15 cellular contexts compared by ENCODE assay signal in genomic region chr12:132747395-132747794, GRCh38. TPM values are rescaled to one million over a fixed set of nuclear protein-coding genes. Genes with fewer than 3 reads are reported as not detected.
DNase-seq lines count a peak whose midpoint lies in the region; ATAC-seq lines count a peak whose summit lies in the region.
"Had no signal": no experiment of that assay in that cellular context is flagged by ENCODE, and none has a peak within 500 bp of the region (broad histone marks: within the 10 kb centered on the region; RNA-seq: fewer than 3 reads in every experiment).

No MANE protein-coding gene starts in this region.

- peaks cover 6% of the 10 kb centered on the region for H3K36me3 Mint-ChIP-seq in T-helper 17 cell (ENCODE audit: low read depth)
- H3K36me3 Mint-ChIP-seq in central memory CD8-positive, alpha-beta T cell (ENCODE audit: insufficient read depth) = peaks cover 55% of the 10 kb centered on the region
- H3K36me3 Mint-ChIP-seq in stimulated activated naive B cell treated with anti-CD40 and anti-IgM and Interleukin-4, amounts not matched to agents 10 μg/mL and 1 μg/mL and 100 μg/mL, for 72 hours = peaks cover 46 to 52% of the 10 kb centered on the region in 2 donors

- no peak for ATAC-seq in T-helper 17 cell
- no peak for ATAC-seq in central memory CD8-positive, alpha-beta T cell (replicated peaks; ENCODE audit: extremely low read depth, poor library complexity, severe bottlenecking)
- ATAC-seq in left lobe of liver = peak; percentile 12
- no peak for ATAC-seq in stimulated activated naive B cell treated with anti-CD40 and anti-IgM and Interleukin-4, amounts not matched to agents 10 μg/mL and 1 μg/mL and 100 μg/mL, for 72 hours (replicated peaks)
- no peak for ATAC-seq in HG02642 (IDR thresholded peaks at IDR 0.05; ENCODE audit: poor library complexity, unreplicated experiment)
- ATAC-seq: A549; CD8-positive, alpha-beta T cell; HepG2 had no signal

- no peaks in the 10 kb centered on the region for H3K9me3 Mint-ChIP-seq in central memory CD8-positive, alpha-beta T cell
- peaks cover 3 to 4% of the 10 kb centered on the region in 2 donors for H3K9me3 Mint-ChIP-seq in stimulated activated naive B cell treated with anti-CD40 and anti-IgM and Interleukin-4, amounts not matched to agents 10 μg/mL and 1 μg/mL and 100 μg/mL, for 72 hours
- H3K9me3 Mint-ChIP-seq: CD14-positive monocyte; CD8-positive, alpha-beta T cell had no signal

- no peaks in the 10 kb centered on the region for H3K9me3 ChIP-seq in T-helper 17 cell (ENCODE audit: control insufficient read depth, low read length, poor library complexity, severe bottlenecking)
- H3K9me3 ChIP-seq: A549, BE2C, Caco-2, HAP-1 had no signal

- H3K4me1 Mint-ChIP-seq in T-helper 17 cell = peaks cover 4% of the 10 kb centered on the region
- H3K4me1 Mint-ChIP-seq in central memory CD8-positive, alpha-beta T cell = peaks cover 17% of the 10 kb centered on the region
- peaks cover 12% of the 10 kb centered on the region in 2 donors for H3K4me1 Mint-ChIP-seq in stimulated activated naive B cell treated with anti-CD40 and anti-IgM and Interleukin-4, amounts not matched to agents 10 μg/mL and 1 μg/mL and 100 μg/mL, for 72 hours
- H3K4me1 Mint-ChIP-seq: CD14-positive monocyte had no signal

- H3K27ac Mint-ChIP-seq in T-helper 17 cell = peak overlapping the region; percentile 62
- peak overlapping the region; percentile 57 for H3K27ac Mint-ChIP-seq in central memory CD8-positive, alpha-beta T cell (ENCODE audit: low read depth)
- peak overlapping the region; percentile 65 for H3K27ac Mint-ChIP-seq in stimulated activated naive B cell treated with anti-CD40 and anti-IgM and Interleukin-4, amounts not matched to agents 10 μg/mL and 1 μg/mL and 100 μg/mL, for 72 hours
- H3K27ac Mint-ChIP-seq: CD8-positive, alpha-beta T cell had no signal

- H3K27me3 Mint-ChIP-seq in T-helper 17 cell = no peaks in the 10 kb centered on the region
- H3K27me3 Mint-ChIP-seq in central memory CD8-positive, alpha-beta T cell = no peaks in the 10 kb centered on the region
- H3K27me3 Mint-ChIP-seq in stimulated activated naive B cell treated with anti-CD40 and anti-IgM and Interleukin-4, amounts not matched to agents 10 μg/mL and 1 μg/mL and 100 μg/mL, for 72 hours = no peaks in the 10 kb centered on the region

- DNase-seq in T-helper 17 cell = no peak
- no peak for DNase-seq in central memory CD8-positive, alpha-beta T cell (ENCODE audit: low spot score in 2 of 2)
- DNase-seq in left lobe of liver (ENCODE audit: low spot score) = no peak
- DNase-seq in stimulated activated naive B cell treated with anti-CD40 and anti-IgM and Interleukin-4, amounts not matched to agents 10 μg/mL and 1 μg/mL and 100 μg/mL, for 72 hours = no peak
- no peak for DNase-seq in HK-2 (ENCODE audit: unreplicated experiment)
- DNase-seq: BE2C; Caco-2; CD8-positive, alpha-beta T cell; DND-41; GDM1 had no signal

- no peak overlapping the region for H3K4me3 Mint-ChIP-seq in T-helper 17 cell
- H3K4me3 Mint-ChIP-seq in central memory CD8-positive, alpha-beta T cell = no peak overlapping the region
- no peak overlapping the region for H3K4me3 Mint-ChIP-seq in stimulated activated naive B cell treated with anti-CD40 and anti-IgM and Interleukin-4, amounts not matched to agents 10 μg/mL and 1 μg/mL and 100 μg/mL, for 72 hours
- H3K4me3 Mint-ChIP-seq: CD14-positive monocyte; CD8-positive, alpha-beta T cell had no signal

RNA-seq across cellular contexts. Expression of gene ANKLE2, which starts 14.2 kb away (rescaled TPM):
- total RNA-seq in T-helper 17 cell (10 to 100 TPM; 82.4 to 84.2 TPM), left lobe of liver (16.9 TPM)

RNA-seq across cellular contexts. Expression of gene PGAM5, which starts 36.8 kb away (rescaled TPM):
- total RNA-seq in T-helper 17 cell = 10 to 100 TPM; 19.6 to 23.8 TPM
- 25.2 TPM for total RNA-seq in left lobe of liver
